Comparison of ENCODE assay signal across 9 cellular contexts in genomic region chr22:41523464-41524221, GRCh38. TPM values are rescaled to one million over a fixed set of nuclear protein-coding genes. Genes with fewer than 3 reads are reported as not detected.
DNase-seq lines count a peak whose midpoint lies in the region; ATAC-seq and TF ChIP-seq lines count a peak whose summit lies in the region.
"Had no signal": no experiment of that assay in that cellular context is flagged by ENCODE, and none has a peak within 500 bp of the region (broad histone marks: within the 10 kb centered on the region; RNA-seq: fewer than 3 reads in every experiment).

No MANE protein-coding gene starts in this region.

- intact Hi-C loops in vagina (cut with DNase I): no loop called here

- H3K9me3 ChIP-seq in mucosa of stomach (ENCODE audit: control insufficient read depth, low read length) (no peaks in the 10 kb centered on the region), vagina (no peaks in the 10 kb centered on the region)

- peaks cover 16% of the 10 kb centered on the region for H3K4me1 Mint-ChIP-seq in activated naive CD4-positive, alpha-beta T cell treated with anti-CD3 and anti-CD28 coated beads, Interleukin-2, amount 50 U/mL, for 24 hours
- peaks cover 0 to 18% of the 10 kb centered on the region in 2 donors for H3K4me1 Mint-ChIP-seq in effector memory CD8-positive, alpha-beta T cell (ENCODE audit: low read depth in 2 of 2)

- DNase-seq in activated naive CD4-positive, alpha-beta T cell (lab: John Stamatoyannopoulos, UW): no peak
- no peak for DNase-seq in effector memory CD8-positive, alpha-beta T cell
- DNase-seq in vagina (ENCODE audit: extremely low spot score in 2 of 2) (no peak), NCI-H128 (lab: John Stamatoyannopoulos, UW; ENCODE audit: unreplicated experiment) (no peak)
- DNase-seq in stimulated activated CD4-positive, alpha-beta T cell treated with anti-CD3 and anti-CD28 coated beads, Interleukin-15, amount 100 ng/mL, for 24 hours: no peak
- DNase-seq: effector CD8-positive, alpha-beta T cell had no signal

- peak overlapping the region; percentile 30 for H3K27ac Mint-ChIP-seq in activated naive CD4-positive, alpha-beta T cell treated with anti-CD3 and anti-CD28 coated beads, Interleukin-2, amount 50 U/mL, for 24 hours
- peak overlapping the region; percentile 69 to 84 for H3K27ac Mint-ChIP-seq in effector memory CD8-positive, alpha-beta T cell

- ATAC-seq in effector memory CD8-positive, alpha-beta T cell (replicated peaks): no peak
- ATAC-seq in GM18502 (IDR thresholded peaks at IDR 0.05; ENCODE audit: poor library complexity, unreplicated experiment): no peak

- peaks cover under 1% of the 10 kb centered on the region for H3K36me3 Mint-ChIP-seq in activated naive CD4-positive, alpha-beta T cell treated with anti-CD3 and anti-CD28 coated beads, Interleukin-2, amount 50 U/mL, for 24 hours
- H3K36me3 Mint-ChIP-seq in effector memory CD8-positive, alpha-beta T cell (ENCODE audit: insufficient read depth): peaks cover 33% of the 10 kb centered on the region

- no peak for TF ChIP-seq POLR2A in vagina (IDR thresholded peaks at IDR 0.05)

- no peak overlapping the region for H3K4me3 Mint-ChIP-seq in activated naive CD4-positive, alpha-beta T cell treated with anti-CD3 and anti-CD28 coated beads, Interleukin-2, amount 50 U/mL, for 24 hours
- no peak overlapping the region for H3K4me3 Mint-ChIP-seq in effector memory CD8-positive, alpha-beta T cell

- no peaks in the 10 kb centered on the region for H3K9me3 Mint-ChIP-seq in activated naive CD4-positive, alpha-beta T cell treated with anti-CD3 and anti-CD28 coated beads, Interleukin-2, amount 50 U/mL, for 24 hours
- H3K9me3 Mint-ChIP-seq in effector memory CD8-positive, alpha-beta T cell: no peaks in the 10 kb centered on the region

- H3K4me3 ChIP-seq in mucosa of stomach (ENCODE audit: low read length): no peak overlapping the region
- H3K4me3 ChIP-seq in vagina: no peak overlapping the region

- H3K27me3 ChIP-seq in mucosa of stomach (ENCODE audit: control insufficient read depth, insufficient read depth, low read length) (no peaks in the 10 kb centered on the region), vagina (no peaks in the 10 kb centered on the region)

- no peak for TF ChIP-seq CTCF in vagina (IDR thresholded peaks at IDR 0.05)

- peaks cover 29% of the 10 kb centered on the region for H3K4me1 ChIP-seq in mucosa of stomach (ENCODE audit: control insufficient read depth, insufficient read depth, low read length)
- H3K4me1 ChIP-seq in vagina: peaks cover 14% of the 10 kb centered on the region

- H3K9ac ChIP-seq in mucosa of stomach (ENCODE audit: low read length): peak overlapping the region; percentile 4

- peak overlapping the region; percentile 67 for H3K27ac ChIP-seq in vagina

- H3K36me3 ChIP-seq in mucosa of stomach (ENCODE audit: control insufficient read depth, insufficient read depth, low read length) (peaks cover 33% of the 10 kb centered on the region), vagina (peaks cover 0 to 35% of the 10 kb centered on the region in 2 donors)

- H3K27me3 Mint-ChIP-seq in activated naive CD4-positive, alpha-beta T cell treated with anti-CD3 and anti-CD28 coated beads, Interleukin-2, amount 50 U/mL, for 24 hours: no peaks in the 10 kb centered on the region
- H3K27me3 Mint-ChIP-seq in effector memory CD8-positive, alpha-beta T cell: no peaks in the 10 kb centered on the region

RNA-seq across cellular contexts. Expression of gene POLR3H, which starts 20.6 kb away (rescaled TPM):
- total RNA-seq in vagina: 21.4 TPM

RNA-seq across cellular contexts. Expression of gene CSDC2, which starts 37.2 kb away (rescaled TPM):
- 29.7 TPM for total RNA-seq in vagina

RNA-seq across cellular contexts. Expression of gene ACO2, which starts 54.7 kb away (rescaled TPM):
- total RNA-seq in vagina: 78.6 TPM

RNA-seq across cellular contexts. Expression of gene PHF5A, which starts 55.2 kb away (rescaled TPM):
- 35.4 TPM for total RNA-seq in vagina
